9 cellular contexts compared by ENCODE assay signal in genomic region chr2:171260471-171261424, GRCh38.
A peak's percentile ranks its signal among the peaks of the same experiment; 100 is the strongest.
DNase-seq lines count a peak whose midpoint lies in the region; ATAC-seq lines count a peak whose summit lies in the region.
"Had no signal": no experiment of that assay in that cellular context is flagged by ENCODE, and none has a peak within 500 bp of the region (broad histone marks: within the 10 kb centered on the region; RNA-seq: fewer than 3 reads in every experiment).

No MANE protein-coding gene starts in this region.

- DNase-seq in CD4-positive, alpha-beta memory T cell: no peak
- DNase-seq in T-cell (no peak), iPS DF 19.7 (ENCODE audit: low read depth, low spot score) (peak; percentile 82), kidney glomerular epithelial cell (lab: John Stamatoyannopoulos, UW) (no peak), NCI-H146 treated with DMSO at 0.1 percent for 48 hours (lab: John Stamatoyannopoulos, UW; ENCODE audit: unreplicated experiment) (no peak), germinal center (ENCODE audit: low spot score) (no peak)
- DNase-seq: NCI-H2081 had no signal

- no peaks in the 10 kb centered on the region for H3K27me3 ChIP-seq in CD4-positive, alpha-beta memory T cell (ENCODE audit: insufficient read depth, low read length)

- no peaks in the 10 kb centered on the region for H3K27me3 Mint-ChIP-seq in CD4-positive, alpha-beta memory T cell
- no peaks in the 10 kb centered on the region for H3K27me3 Mint-ChIP-seq in T-cell

- no peaks in the 10 kb centered on the region for H3K9me3 ChIP-seq in CD4-positive, alpha-beta memory T cell (ENCODE audit: control insufficient read depth in 1 of 2, low read length in 2 of 2)

- peak overlapping the region in 6 of 7 donors; percentile 5 to 89 (median 70) for H3K27ac Mint-ChIP-seq in CD4-positive, alpha-beta memory T cell
- H3K27ac Mint-ChIP-seq in T-cell: peak overlapping the region; percentile 62 to 66

- H3K4me1 Mint-ChIP-seq in CD4-positive, alpha-beta memory T cell: peaks cover 9 to 16% (median 13%) of the 10 kb centered on the region in 4 donors
- peaks cover 13 to 23% (median 21%) of the 10 kb centered on the region in 3 donors for H3K4me1 Mint-ChIP-seq in T-cell

- no peaks in the 10 kb centered on the region for H3K36me3 ChIP-seq in CD4-positive, alpha-beta memory T cell (ENCODE audit: insufficient read depth, low read length)

- intact Hi-C loops in CD4-positive, alpha-beta memory T cell (cut with micrococcal nuclease): loop anchor here (5.0 kb wide), 1 partner anchor 98 kb away; the partner anchor contains the start of gene TLK1

- POLR2A ChIA-PET in CD4-positive, alpha-beta memory T cell (lab: Charles Lee; ENCODE audit: partially characterized antibody): no interaction called here
- POLR2A ChIA-PET in T-cell (lab: Charles Lee): interaction anchor here in 1 of 2 donors (0.7 kb wide), 1 partner anchor 156 kb away, joined by 4 read pairs; no protein-coding TSS in a partner anchor

- ATAC-seq in HG02610 (IDR thresholded peaks at IDR 0.05; ENCODE audit: unreplicated experiment): peak; percentile 81
- ATAC-seq in T-cell (replicated peaks in 1 of 4): peak in 2 of 4 experiments; percentile 40 to 44
- no peak for ATAC-seq in HG03342 (IDR thresholded peaks at IDR 0.05; ENCODE audit: unreplicated experiment)

- H3K4me3 ChIP-seq in CD4-positive, alpha-beta memory T cell (ENCODE audit: low read length in 2 of 2): no peak overlapping the region

- CTCF ChIA-PET in CD4-positive, alpha-beta memory T cell (lab: Charles Lee; ENCODE audit: partially characterized antibody): interaction anchor here (1.0 to 2.6 kb wide), 5 partner anchors 11 to 174 kb away, joined by 3 to 11 read pairs (median 3); no protein-coding TSS in a partner anchor
- CTCF ChIA-PET in T-cell (lab: Charles Lee): interaction anchor here in 1 of 2 donors (0.6 kb wide), 1 partner anchor 589 kb away, joined by 7 read pairs; no protein-coding TSS in a partner anchor

- H3K9me3 Mint-ChIP-seq in CD4-positive, alpha-beta memory T cell: peaks cover 0 to 1% (median 0%) of the 10 kb centered on the region in 8 donors
- H3K9me3 Mint-ChIP-seq in T-cell: no peaks in the 10 kb centered on the region

- H3K27ac ChIP-seq in CD4-positive, alpha-beta memory T cell (ENCODE audit: low read depth, low read length): no peak overlapping the region

- peaks cover 13% of the 10 kb centered on the region for H3K4me1 ChIP-seq in CD4-positive, alpha-beta memory T cell (ENCODE audit: insufficient read depth, low read length)

- H3K36me3 Mint-ChIP-seq in CD4-positive, alpha-beta memory T cell: no peaks in the 10 kb centered on the region
- no peaks in the 10 kb centered on the region for H3K36me3 Mint-ChIP-seq in T-cell

- H3K4me3 Mint-ChIP-seq in CD4-positive, alpha-beta memory T cell: peak overlapping the region in 4 of 8 donors; percentile 5 to 71 (median 25)
- H3K4me3 Mint-ChIP-seq in T-cell: no peak overlapping the region
